8 cellular contexts compared by ENCODE assay signal in the genomic region with DNA sequence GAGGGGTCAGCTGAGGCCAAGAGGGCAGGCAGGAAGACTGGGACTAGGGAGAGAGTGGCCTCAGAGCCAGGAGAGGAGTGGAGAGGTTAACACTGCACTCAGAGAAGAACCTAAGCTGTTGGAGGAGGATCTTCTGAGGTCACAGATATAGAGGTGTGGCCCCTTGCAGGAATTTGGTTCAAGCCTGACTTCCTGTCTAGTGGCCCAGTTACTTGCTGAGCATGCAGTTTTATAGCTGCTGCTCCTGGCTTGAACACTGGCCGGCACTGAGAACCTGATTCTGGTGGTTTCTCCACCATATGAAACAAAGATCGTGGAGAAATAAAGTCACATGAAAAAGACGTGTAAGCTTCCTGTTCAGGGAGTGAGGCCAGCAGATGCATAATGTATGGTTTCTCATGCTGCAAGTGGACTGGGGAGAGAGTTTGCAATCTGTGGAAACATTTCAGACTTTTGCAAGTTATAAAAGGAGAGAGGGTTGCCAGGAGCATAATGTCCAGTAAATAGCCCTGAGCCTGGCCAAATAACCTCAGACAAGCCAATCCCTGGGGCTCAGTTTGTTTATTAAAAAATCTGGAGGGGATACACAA.
DNase-seq lines count a peak whose midpoint lies in the region; ATAC-seq and TF ChIP-seq lines count a peak whose summit lies in the region.

No MANE protein-coding gene starts in this region.

- H3K27ac Mint-ChIP-seq in Calu3 (ENCODE audit: unreplicated experiment) = no peak overlapping the region

- no peak for TF ChIP-seq EP300 in esophagus muscularis mucosa (IDR thresholded peaks at IDR 0.05)
- TF ChIP-seq EP300 in sigmoid colon (IDR thresholded peaks at IDR 0.05) = no peak

- DNase-seq in EH (ENCODE audit: low read depth) = peak; percentile 61
- DNase-seq in esophagus muscularis mucosa (ENCODE audit: extremely low spot score) = no peak
- DNase-seq in sigmoid colon = peak; percentile 76
- no peak for DNase-seq in DMS114 treated with DMSO at 0.1 percent for 48 hours (lab: John Stamatoyannopoulos, UW; ENCODE audit: unreplicated experiment)
- DNase-seq in NCI-H1436 (lab: John Stamatoyannopoulos, UW) = no peak
- DNase-seq in Calu3 = no peak

- peak overlapping the region; percentile 61 for H3K4me2 ChIP-seq in Loucy (ENCODE audit: low read depth, low read length, poor library complexity, severe bottlenecking)

- no peak overlapping the region for H3K4me3 Mint-ChIP-seq in Calu3 (ENCODE audit: low read depth, unreplicated experiment)

- no peaks in the 10 kb centered on the region for H3F3A ChIP-seq in Loucy (ENCODE audit: low read depth)

- H3K27ac ChIP-seq in esophagus muscularis mucosa (replicated peaks in 1 of 4) (peak overlapping the region in 3 of 4 donors; percentile 22 to 52 (median 49)), sigmoid colon (peak overlapping the region; percentile 27 to 55 (median 46))

- peaks cover 23% of the 10 kb centered on the region for H3K4me1 Mint-ChIP-seq in Calu3 (ENCODE audit: low read depth, unreplicated experiment)

- intact Hi-C loops in esophagus muscularis mucosa (cut with DNase I) = no loop called here
- intact Hi-C loops in sigmoid colon (cut with DNase I) = no loop called here
- intact Hi-C loops in Calu3 (cut with micrococcal nuclease; ENCODE audit: unreplicated experiment) = no loop called here

- WGBS in esophagus muscularis mucosa = 26% methylated on average over 3 of the region's 3 CpGs
- WGBS in sigmoid colon, 2 donors = 2 to 16% methylated on average over 3 of the region's 3 CpGs

- no peak overlapping the region for H2AFZ ChIP-seq in Loucy (ENCODE audit: low read length)

- peak overlapping the region; percentile 58 for H3K4me3 ChIP-seq in Loucy (ENCODE audit: low read length, poor library complexity, severe bottlenecking)
- no peak overlapping the region for H3K4me3 ChIP-seq in esophagus muscularis mucosa
- no peak overlapping the region for H3K4me3 ChIP-seq in sigmoid colon

- peak; percentile 77 for ATAC-seq in GM21367 (IDR thresholded peaks at IDR 0.05; ENCODE audit: unreplicated experiment)

- no peaks in the 10 kb centered on the region for H3K79me2 ChIP-seq in Loucy (ENCODE audit: insufficient read depth, low read length)

- H3K27me3 ChIP-seq in Loucy (ENCODE audit: insufficient read depth, low read length, poor library complexity, severe bottlenecking) (no peaks in the 10 kb centered on the region), esophagus muscularis mucosa (no peaks in the 10 kb centered on the region), sigmoid colon (no peaks in the 10 kb centered on the region)

- H3K4me1 ChIP-seq in Loucy (ENCODE audit: insufficient read depth, low read length, poor library complexity, severe bottlenecking) = peaks cover 28% of the 10 kb centered on the region
- peaks cover 17 to 53% (median 51%) of the 10 kb centered on the region in 4 donors for H3K4me1 ChIP-seq in esophagus muscularis mucosa
- peaks cover 0 to 57% (median 45%) of the 10 kb centered on the region in 4 donors for H3K4me1 ChIP-seq in sigmoid colon

- H3K27me3 Mint-ChIP-seq in Calu3 (ENCODE audit: unreplicated experiment) = no peaks in the 10 kb centered on the region

- no peaks in the 10 kb centered on the region for H4K20me1 ChIP-seq in Loucy (ENCODE audit: insufficient read depth, low read length, poor library complexity, severe bottlenecking)

- TF ChIP-seq POLR2A in esophagus muscularis mucosa (IDR thresholded peaks at IDR 0.05; ENCODE audit: low read depth) = no peak
- no peak for TF ChIP-seq POLR2A in sigmoid colon (IDR thresholded peaks at IDR 0.05)

- CTCF ChIA-PET in Calu3 (lab: Charles Lee) = no interaction called here

- no peaks in the 10 kb centered on the region for H3K9me3 Mint-ChIP-seq in Calu3 (ENCODE audit: low read depth, unreplicated experiment)

- peak overlapping the region; percentile 69 for H3K9ac ChIP-seq in Loucy (ENCODE audit: low read depth, low read length, poor library complexity, severe bottlenecking)

- no peaks in the 10 kb centered on the region for H3K9me3 ChIP-seq in Loucy (ENCODE audit: insufficient read depth, low read depth, low read length)
- H3K9me3 ChIP-seq in esophagus muscularis mucosa = no peaks in the 10 kb centered on the region
- H3K9me3 ChIP-seq in sigmoid colon = no peaks in the 10 kb centered on the region

- H3K36me3 ChIP-seq in Loucy (ENCODE audit: insufficient read depth, low read length) (no peaks in the 10 kb centered on the region), esophagus muscularis mucosa (no peaks in the 10 kb centered on the region), sigmoid colon (no peaks in the 10 kb centered on the region)

- TF ChIP-seq CTCF in Loucy (conservative IDR thresholded peaks at IDR 0.05; ENCODE audit: low read length) = no peak
- TF ChIP-seq CTCF in esophagus muscularis mucosa (IDR thresholded peaks at IDR 0.05) = no peak
- no peak for TF ChIP-seq CTCF in sigmoid colon (IDR thresholded peaks at IDR 0.05)
- no peak for TF ChIP-seq CTCF in Calu3 (IDR thresholded peaks at IDR 0.05; ENCODE audit: unreplicated experiment)

- no TSS peak for BruUV-seq in Calu3 (replicated peaks; lab: Mats Ljungman, UMichigan)

- no peaks in the 10 kb centered on the region for H3K9me2 ChIP-seq in Loucy (replicated peaks; ENCODE audit: low read depth, low read length)

- no peaks in the 10 kb centered on the region for H3K36me3 Mint-ChIP-seq in Calu3 (ENCODE audit: insufficient read depth, unreplicated experiment)

Comparison
In these comparisons a context has a peak if more than half of its experiments do, and no peak if none do; other contexts are left out.
1. DNase-seq: peak in EH (single experiment) and sigmoid colon (single experiment); none in esophagus muscularis mucosa (single experiment), DMS114 treated with DMSO at 0.1 percent for 48 hours (single experiment), NCI-H1436 (single experiment) and Calu3 (single experiment).